ENCODE assay signal across 23 cellular contexts in the genomic region with DNA sequence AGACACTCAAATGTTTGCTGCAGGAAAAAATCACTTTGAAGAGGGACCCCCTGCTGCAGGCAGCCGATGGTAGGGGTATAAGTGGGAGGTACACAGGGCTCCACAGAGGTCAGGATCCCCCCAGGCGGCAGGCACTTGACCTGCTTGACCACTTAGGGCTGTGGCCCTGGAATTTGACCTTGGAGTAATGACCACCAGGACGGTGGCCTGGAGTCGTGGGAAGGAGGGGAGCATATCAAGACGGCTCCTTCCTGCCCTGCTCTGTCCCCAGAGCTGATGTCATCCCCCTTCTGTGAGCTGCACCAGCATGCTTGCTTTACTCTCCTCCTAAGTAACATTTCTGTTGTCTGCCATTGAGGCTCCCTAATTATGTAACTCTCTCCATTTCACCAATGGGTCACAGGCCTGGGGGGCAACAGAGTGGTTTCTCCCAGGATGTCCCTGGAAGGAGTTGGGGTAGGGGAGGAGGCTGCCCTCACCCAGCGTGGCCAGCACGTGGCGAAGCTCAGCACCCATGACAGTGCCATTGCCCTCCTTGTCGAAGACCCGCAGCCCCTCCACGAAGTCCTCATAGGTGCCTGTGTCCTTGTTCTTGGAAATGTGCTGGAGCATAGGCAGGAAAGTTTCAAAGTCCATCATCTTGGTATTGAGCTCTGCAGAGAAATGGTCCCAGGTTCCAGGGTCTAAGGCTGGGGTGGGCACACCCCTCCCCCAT. TPM values are rescaled to one million over a fixed set of nuclear protein-coding genes. Genes with fewer than 3 reads are reported as not detected.
DNase-seq lines count a peak whose midpoint lies in the region; ATAC-seq and TF ChIP-seq lines count a peak whose summit lies in the region.
"Had no signal": no experiment of that assay in that cellular context is flagged by ENCODE, and none has a peak within 500 bp of the region (broad histone marks: within the 10 kb centered on the region; RNA-seq: fewer than 3 reads in every experiment).

No MANE protein-coding gene starts in this region.

- TF ChIP-seq CTCF in chondrocyte (IDR thresholded peaks at IDR 0.05) (no peak), testis (IDR thresholded peaks at IDR 0.05) (no peak)

- H3K4me1 ChIP-seq in mesendoderm (ENCODE audit: control insufficient read depth, low read depth, low read length) (no peaks in the 10 kb centered on the region), testis (peaks cover 5% of the 10 kb centered on the region)

- TF ChIP-seq POLR2A in testis (IDR thresholded peaks at IDR 0.05), result no peak

- no peak overlapping the region for H3K4me2 ChIP-seq in mesendoderm (ENCODE audit: low read length)
- H3K4me2 ChIP-seq: GM23338 had no signal

- no peaks in the 10 kb centered on the region for H3K9me3 ChIP-seq in testis

- H3K56ac ChIP-seq in mesendoderm (ENCODE audit: low read length), result peak overlapping the region; percentile 18

- H3K27me3 ChIP-seq in mesendoderm (ENCODE audit: insufficient read depth, low read length, poor library complexity) (no peaks in the 10 kb centered on the region), testis (no peaks in the 10 kb centered on the region)

- H3K23ac ChIP-seq in mesendoderm (ENCODE audit: low read length), result no peak overlapping the region

- WGBS in mesendoderm (ENCODE audit: extremely low coverage, insufficient coverage, low lambda C conversion rate), result no CpG with 5 or more reads among the region's 11 CpGs
- WGBS in testis, 2 donors, result 85 to 95% methylated on average over 10 to 11 of the region's 11 CpGs

- H3K4me1 Mint-ChIP-seq in chondrocyte (ENCODE audit: low read depth), result no peaks in the 10 kb centered on the region
- H3K4me1 Mint-ChIP-seq in stimulated activated naive CD8-positive, alpha-beta T cell treated with anti-CD3 and anti-CD28 coated beads, Interleukin-15, amount 100 ng/mL, for 72 hours, result no peaks in the 10 kb centered on the region
- H3K4me1 Mint-ChIP-seq: activated naive CD8-positive, alpha-beta T cell treated with anti-CD3 and anti-CD28 coated beads, Interleukin-2, amount 10 ng/mL, durations not matched to agents 7 days and 5 days; GM23338 had no signal

- no peak overlapping the region for H3K4me3 ChIP-seq in mesendoderm (ENCODE audit: low read length)
- H3K4me3 ChIP-seq in testis, result no peak overlapping the region
- H3K4me3 ChIP-seq: GM23338 had no signal

- H4K8ac ChIP-seq in mesendoderm (ENCODE audit: low read depth, low read length), result no peak overlapping the region

- ATAC-seq in GM19328 (IDR thresholded peaks at IDR 0.05; ENCODE audit: unreplicated experiment), result no peak
- no peak for ATAC-seq in stimulated activated naive CD8-positive, alpha-beta T cell treated with anti-CD3 and anti-CD28 coated beads, Interleukin-15, amount 100 ng/mL, for 72 hours
- ATAC-seq: GM23338 had no signal

- peak; percentile 1 for DNase-seq in activated naive CD4-positive, alpha-beta T cell treated with Interleukin-2 at 50 U/mL for 16 hours
- no peak for DNase-seq in activated naive CD4-positive, alpha-beta T cell (lab: John Stamatoyannopoulos, UW)
- DNase-seq in chondrocyte (ENCODE audit: low spot score) (peak; percentile 72), mesendoderm (no peak), testis (peak; percentile 6), NCI-H146 (lab: John Stamatoyannopoulos, UW) (no peak)
- no peak for DNase-seq in stimulated activated naive CD8-positive, alpha-beta T cell treated with anti-CD3 and anti-CD28 coated beads, Interleukin-15, amount 100 ng/mL, for 72 hours
- DNase-seq: activated CD4-positive, alpha-beta T cell treated with anti-CD3 and anti-CD28 coated beads, Interleukin-2, amount 50 U/mL, for 48 hours; activated naive CD8-positive, alpha-beta T cell treated with anti-CD3 and anti-CD28 coated beads, Interleukin-2, amount 10 ng/mL, durations not matched to agents 7 days and 5 days; hypothalamus; Karpas-422; NCI-H1092; NCI-H2081 treated with DMSO at 0.1 percent for 48 hours; NCI-H69; nucleus accumbens; SIG-M5; stimulated activated CD4-positive, alpha-beta T cell treated with anti-CD3 and anti-CD28 coated beads, Interleukin-4, amount 100 ng/mL, for 1 hour; T-helper 1 cell had no signal

- no peak overlapping the region for H3K9ac ChIP-seq in mesendoderm (ENCODE audit: low read length)

- H2BK120ac ChIP-seq in mesendoderm (ENCODE audit: low read depth, low read length), result no peak overlapping the region

- H3K4me3 Mint-ChIP-seq in chondrocyte (ENCODE audit: unreplicated experiment), result no peak overlapping the region
- H3K4me3 Mint-ChIP-seq in stimulated activated naive CD8-positive, alpha-beta T cell treated with anti-CD3 and anti-CD28 coated beads, Interleukin-15, amount 100 ng/mL, for 72 hours, result no peak overlapping the region
- H3K4me3 Mint-ChIP-seq: activated naive CD8-positive, alpha-beta T cell treated with anti-CD3 and anti-CD28 coated beads, Interleukin-2, amount 10 ng/mL, durations not matched to agents 7 days and 5 days; dendritic cell treated with granulocyte-macrophage colony-stimulating factor and Interleukin-4, amounts not matched to agents 40 ng/mL and 50 ng/mL, for 4 days; GM23338 had no signal

- H4K5ac ChIP-seq in mesendoderm (ENCODE audit: low read length), result no peak overlapping the region

- no peaks in the 10 kb centered on the region for H3K36me3 Mint-ChIP-seq in chondrocyte (ENCODE audit: low read depth)
- H3K36me3 Mint-ChIP-seq: activated naive CD8-positive, alpha-beta T cell treated with anti-CD3 and anti-CD28 coated beads, Interleukin-2, amount 10 ng/mL, durations not matched to agents 7 days and 5 days had no signal

- no peaks in the 10 kb centered on the region for H3K79me1 ChIP-seq in mesendoderm (ENCODE audit: low read length)

- no peak overlapping the region for H3K27ac Mint-ChIP-seq in chondrocyte (ENCODE audit: unreplicated experiment)
- no peak overlapping the region for H3K27ac Mint-ChIP-seq in stimulated activated naive CD8-positive, alpha-beta T cell treated with anti-CD3 and anti-CD28 coated beads, Interleukin-15, amount 100 ng/mL, for 72 hours
- H3K27ac Mint-ChIP-seq: activated naive CD8-positive, alpha-beta T cell treated with anti-CD3 and anti-CD28 coated beads, Interleukin-2, amount 10 ng/mL, durations not matched to agents 7 days and 5 days; dendritic cell treated with granulocyte-macrophage colony-stimulating factor and Interleukin-4, amounts not matched to agents 40 ng/mL and 50 ng/mL, for 4 days; GM23338 had no signal

- no peak overlapping the region for H3K27ac ChIP-seq in mesendoderm (ENCODE audit: low read depth, low read length)
- no peak overlapping the region for H3K27ac ChIP-seq in testis

- intact Hi-C loops in testis (cut with DNase I; ENCODE audit: low total_unique reads), result no loop called here

- H3K9me3 Mint-ChIP-seq in chondrocyte (ENCODE audit: low read depth), result no peaks in the 10 kb centered on the region
- no peaks in the 10 kb centered on the region for H3K9me3 Mint-ChIP-seq in stimulated activated naive CD8-positive, alpha-beta T cell treated with anti-CD3 and anti-CD28 coated beads, Interleukin-15, amount 100 ng/mL, for 72 hours
- H3K9me3 Mint-ChIP-seq: activated naive CD8-positive, alpha-beta T cell treated with anti-CD3 and anti-CD28 coated beads, Interleukin-2, amount 10 ng/mL, durations not matched to agents 7 days and 5 days; dendritic cell treated with granulocyte-macrophage colony-stimulating factor and Interleukin-4, amounts not matched to agents 40 ng/mL and 50 ng/mL, for 4 days; GM23338 had no signal

- no peak overlapping the region for H2BK15ac ChIP-seq in mesendoderm (replicated peaks; ENCODE audit: low read depth)

- H2AK5ac ChIP-seq in mesendoderm (ENCODE audit: low read length), result no peak overlapping the region

- H3K18ac ChIP-seq in mesendoderm (ENCODE audit: low read length), result no peak overlapping the region

- H3K27me3 Mint-ChIP-seq in chondrocyte (ENCODE audit: low read depth), result peaks cover 27% of the 10 kb centered on the region
- H3K27me3 Mint-ChIP-seq in stimulated activated naive CD8-positive, alpha-beta T cell treated with anti-CD3 and anti-CD28 coated beads, Interleukin-15, amount 100 ng/mL, for 72 hours, result peaks cover 17% of the 10 kb centered on the region

- no peaks in the 10 kb centered on the region for H3K79me2 ChIP-seq in mesendoderm (ENCODE audit: control insufficient read depth, insufficient read depth, low read length)

- no peak overlapping the region for H2BK5ac ChIP-seq in mesendoderm (ENCODE audit: low read length)

- no peaks in the 10 kb centered on the region for H3K36me3 ChIP-seq in mesendoderm (ENCODE audit: control insufficient read depth, insufficient read depth, low read length)
- H3K36me3 ChIP-seq in testis (ENCODE audit: low read depth, missing control alignments), result no peaks in the 10 kb centered on the region

- no peak overlapping the region for H3K4ac ChIP-seq in mesendoderm (ENCODE audit: low read depth, low read length)

RNA-seq across cellular contexts. Expression of gene MYL3, which starts 4.1 kb away (rescaled TPM):
- 0.22 to 0.82 TPM in 2 of 3 replicates, not detected in the other for total RNA-seq in chondrocyte
- polyA plus RNA-seq in mesendoderm (2013, experiment 1 of 2), result 0.24 TPM
- polyA plus RNA-seq in mesendoderm (2013, experiment 2 of 2), result 0.11 TPM
- 1 to 10 TPM; 1.2 to 3.0 TPM for total RNA-seq in testis
- polyA plus RNA-seq in testis (ENCODE audit: insufficient read depth, low read depth, low replicate concordance), result 14.5 TPM
- total RNA-seq: activated naive CD8-positive, alpha-beta T cell treated with anti-CD3 and anti-CD28 coated beads, Interleukin-2, amount 10 ng/mL, durations not matched to agents 7 days and 5 days; GM23338; mononuclear cell had no signal
- polyA plus RNA-seq: GM23338, keratinocyte had no signal

RNA-seq across cellular contexts. Expression of gene PTH1R, which starts 18.4 kb away (rescaled TPM):
- total RNA-seq in chondrocyte, result 2.4 to 6.3 TPM (median 3.1 TPM) in 3 replicates
- polyA plus RNA-seq in mesendoderm (2013, experiment 1 of 2), result 4.0 TPM
- 4.5 TPM for polyA plus RNA-seq in mesendoderm (2013, experiment 2 of 2)
- 10 to 100 TPM in 1 of 2 donors, 1 to 10 TPM in 1; 8.4 to 11.3 TPM for total RNA-seq in testis
- 10.2 TPM for polyA plus RNA-seq in testis (ENCODE audit: insufficient read depth, low read depth, low replicate concordance)
- total RNA-seq: activated naive CD8-positive, alpha-beta T cell treated with anti-CD3 and anti-CD28 coated beads, Interleukin-2, amount 10 ng/mL, durations not matched to agents 7 days and 5 days; mononuclear cell had no signal
- polyA plus RNA-seq: keratinocyte had no signal

Comparison
In these comparisons a context has a peak if more than half of its experiments do, and no peak if none do; other contexts are left out.
1. DNase-seq: peak in activated naive CD4-positive, alpha-beta T cell treated with Interleukin-2 at 50 U/mL for 16 hours (single experiment), chondrocyte (single experiment) and testis (single experiment); none in activated naive CD4-positive, alpha-beta T cell (0 of 4), mesendoderm (single experiment), NCI-H146 (single experiment) and stimulated activated naive CD8-positive, alpha-beta T cell treated with anti-CD3 and anti-CD28 coated beads, Interleukin-15, amount 100 ng/mL, for 72 hours (0 of 2).